1 cellular context compared by ENCODE assay signal in the genomic region with DNA sequence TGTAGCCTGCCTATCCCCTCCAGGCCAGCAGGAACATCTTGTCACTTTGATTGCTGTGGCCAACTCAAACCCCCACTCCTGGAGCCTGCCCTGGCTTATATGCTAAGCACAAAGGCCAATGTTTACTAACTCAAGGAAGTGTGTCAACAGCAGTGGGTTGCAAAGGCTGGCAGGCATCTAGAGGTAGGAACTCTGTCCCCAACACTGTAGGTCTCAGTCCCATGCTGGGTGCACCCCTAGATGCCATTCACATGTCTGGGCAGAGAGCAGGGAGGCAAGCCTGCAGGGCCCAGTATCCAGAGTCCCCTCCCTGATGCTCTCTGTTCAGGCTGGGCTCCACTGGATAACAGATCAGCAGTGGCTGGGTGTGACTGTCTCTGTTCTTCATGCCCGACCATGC.
TF ChIP-seq lines count a peak whose summit lies in the region.

No MANE protein-coding gene starts in this region.

TF ChIP-seq in HepG2, 621 proteins besides CTCF, POLR2A, EP300 and RAD21 (continued from another document and continues in another):
- TF ChIP-seq ZNF687 (CRISPR knock-in tag; IDR thresholded peaks at IDR 0.05) (peak; percentile 75), ZNF609 (CRISPR knock-in tag; IDR thresholded peaks at IDR 0.05; ENCODE audit: borderline replicate concordance) (no peak), RARA (CRISPR knock-in tag; IDR thresholded peaks at IDR 0.05) (peak; percentile 30; the same call in 1 of the 2 replicates), SAFB2 (CRISPR knock-in tag; IDR thresholded peaks at IDR 0.05; ENCODE audit: borderline replicate concordance, low read depth) (0 out of 2 replicates have a peak, but pooled peaks have one; percentile 47), ZNF101 (CRISPR knock-in tag; IDR thresholded peaks at IDR 0.05; ENCODE audit: borderline replicate concordance, low read depth) (no peak), NFE2L2 (IDR thresholded peaks at IDR 0.05; ENCODE audit: low read length) (no peak), ZSCAN21 (CRISPR knock-in tag; IDR thresholded peaks at IDR 0.05; ENCODE audit: borderline replicate concordance) (peak; percentile 43; the same call in 1 of the 2 replicates), SRF (IDR thresholded peaks at IDR 0.05; ENCODE audit: low read depth, low read length) (no peak), ZNF121 (CRISPR knock-in tag; IDR thresholded peaks at IDR 0.05) (no peak), CAMTA2 (CRISPR knock-in tag; IDR thresholded peaks at IDR 0.05; ENCODE audit: borderline replicate concordance) (0 out of 2 replicates have a peak, but pooled peaks have one; percentile 37), ETV5 (CRISPR knock-in tag; IDR thresholded peaks at IDR 0.05; ENCODE audit: borderline replicate concordance) (peak; percentile 53; the same call in 1 of the 2 replicates), ZNF619 (CRISPR knock-in tag; IDR thresholded peaks at IDR 0.05) (no peak), ZNF558 (CRISPR knock-in tag; IDR thresholded peaks at IDR 0.05; ENCODE audit: borderline replicate concordance) (no peak), AKAP8 (CRISPR knock-in tag; IDR thresholded peaks at IDR 0.05) (no peak), SOX13 (IDR thresholded peaks at IDR 0.05) (no peak), SOX13 (CRISPR knock-in tag; conservative IDR thresholded peaks at IDR 0.05 in 1 of 2, IDR thresholded peaks at IDR 0.05 in 1 of 2) (peak in 1 of 2 experiments; percentile 30; a peak in 1 of 4 replicates), GFI1 (CRISPR knock-in tag; IDR thresholded peaks at IDR 0.05; ENCODE audit: borderline replicate concordance) (no peak), ZBTB25 (CRISPR knock-in tag; IDR thresholded peaks at IDR 0.05) (0 out of 2 replicates have a peak, but pooled peaks have one; percentile 13), FOXC1 (CRISPR knock-in tag; IDR thresholded peaks at IDR 0.05; ENCODE audit: borderline replicate concordance) (no peak), SMAD9 (CRISPR knock-in tag; IDR thresholded peaks at IDR 0.05) (no peak), ARID5B (CRISPR knock-in tag; IDR thresholded peaks at IDR 0.05) (no peak), CHD4 (IDR thresholded peaks at IDR 0.05; ENCODE audit: borderline replicate concordance, low read length) (no peak), KDM6A (CRISPR knock-in tag; IDR thresholded peaks at IDR 0.05; ENCODE audit: low read depth) (no peak), MAFK (conservative IDR thresholded peaks at IDR 0.05 in 1 of 2, IDR thresholded peaks at IDR 0.05 in 1 of 2; ENCODE audit: low read length in 2 of 2) (no peak), RXRA (CRISPR knock-in tag; IDR thresholded peaks at IDR 0.05) (0 out of 2 replicates have a peak, but pooled peaks have one; percentile 43), SAP130 (CRISPR knock-in tag; IDR thresholded peaks at IDR 0.05; ENCODE audit: low read depth) (peak; percentile 70), POGZ (CRISPR knock-in tag; IDR thresholded peaks at IDR 0.05) (0 out of 2 replicates have a peak, but pooled peaks have one; percentile 26), LCORL (IDR thresholded peaks at IDR 0.05) (no peak), LCORL (CRISPR knock-in tag; IDR thresholded peaks at IDR 0.05) (no peak), TFDP2 (CRISPR knock-in tag; IDR thresholded peaks at IDR 0.05) (no peak), MEIS2 (CRISPR knock-in tag; IDR thresholded peaks at IDR 0.05) (0 out of 2 replicates have a peak, but pooled peaks have one; percentile 13), TARDBP (CRISPR knock-in tag; IDR thresholded peaks at IDR 0.05) (no peak), ZFP41 (CRISPR knock-in tag; IDR thresholded peaks at IDR 0.05; ENCODE audit: borderline replicate concordance) (no peak), ZBTB2 (CRISPR knock-in tag; IDR thresholded peaks at IDR 0.05; ENCODE audit: low read depth) (no peak), ARNT2 (CRISPR knock-in tag; IDR thresholded peaks at IDR 0.05; ENCODE audit: low read depth) (no peak), ZBTB7B (CRISPR knock-in tag; IDR thresholded peaks at IDR 0.05) (no peak)
- TF ChIP-seq, protein P1, sequence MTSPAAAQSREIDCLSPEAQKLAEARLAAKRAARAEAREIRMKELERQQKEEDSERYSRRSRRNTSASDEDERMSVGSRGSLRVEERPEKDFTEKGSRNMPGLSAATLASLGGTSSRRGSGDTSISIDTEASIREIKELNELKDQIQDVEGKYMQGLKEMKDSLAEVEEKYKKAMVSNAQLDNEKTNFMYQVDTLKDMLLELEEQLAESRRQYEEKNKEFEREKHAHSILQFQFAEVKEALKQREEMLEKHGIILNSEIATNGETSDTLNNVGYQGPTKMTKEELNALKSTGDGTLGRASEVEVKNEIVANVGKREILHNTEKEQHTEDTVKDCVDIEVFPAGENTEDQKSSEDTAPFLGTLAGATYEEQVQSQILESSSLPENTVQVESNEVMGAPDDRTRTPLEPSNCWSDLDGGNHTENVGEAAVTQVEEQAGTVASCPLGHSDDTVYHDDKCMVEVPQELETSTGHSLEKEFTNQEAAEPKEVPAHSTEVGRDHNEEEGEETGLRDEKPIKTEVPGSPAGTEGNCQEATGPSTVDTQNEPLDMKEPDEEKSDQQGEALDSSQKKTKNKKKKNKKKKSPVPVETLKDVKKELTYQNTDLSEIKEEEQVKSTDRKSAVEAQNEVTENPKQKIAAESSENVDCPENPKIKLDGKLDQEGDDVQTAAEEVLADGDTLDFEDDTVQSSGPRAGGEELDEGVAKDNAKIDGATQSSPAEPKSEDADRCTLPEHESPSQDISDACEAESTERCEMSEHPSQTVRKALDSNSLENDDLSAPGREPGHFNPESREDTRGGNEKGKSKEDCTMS (CRISPR knock-in tag; conservative IDR thresholded peaks at IDR 0.05), result no peak
- TF ChIP-seq, protein P2, sequence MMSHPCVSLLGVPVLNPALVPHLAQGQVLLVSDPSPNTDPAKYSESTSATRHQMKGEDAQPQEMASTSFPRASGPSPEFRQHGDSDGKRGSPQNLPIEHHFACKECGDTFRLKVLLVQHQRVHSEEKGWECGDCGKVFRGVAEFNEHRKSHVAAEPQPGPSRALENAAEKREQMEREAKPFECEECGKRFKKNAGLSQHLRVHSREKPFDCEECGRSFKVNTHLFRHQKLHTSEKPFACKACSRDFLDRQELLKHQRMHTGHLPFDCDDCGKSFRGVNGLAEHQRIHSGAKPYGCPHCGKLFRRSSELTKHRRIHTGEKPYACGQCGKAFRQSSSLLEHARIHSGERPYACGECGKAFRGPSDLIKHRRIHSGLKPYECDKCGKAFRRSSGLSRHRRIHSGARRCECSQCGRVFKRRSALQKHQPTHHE (CRISPR knock-in tag; IDR thresholded peaks at IDR 0.05; ENCODE audit: borderline replicate concordance), result no peak
